ENCODE assay signal across 9 cellular contexts in the genomic region with DNA sequence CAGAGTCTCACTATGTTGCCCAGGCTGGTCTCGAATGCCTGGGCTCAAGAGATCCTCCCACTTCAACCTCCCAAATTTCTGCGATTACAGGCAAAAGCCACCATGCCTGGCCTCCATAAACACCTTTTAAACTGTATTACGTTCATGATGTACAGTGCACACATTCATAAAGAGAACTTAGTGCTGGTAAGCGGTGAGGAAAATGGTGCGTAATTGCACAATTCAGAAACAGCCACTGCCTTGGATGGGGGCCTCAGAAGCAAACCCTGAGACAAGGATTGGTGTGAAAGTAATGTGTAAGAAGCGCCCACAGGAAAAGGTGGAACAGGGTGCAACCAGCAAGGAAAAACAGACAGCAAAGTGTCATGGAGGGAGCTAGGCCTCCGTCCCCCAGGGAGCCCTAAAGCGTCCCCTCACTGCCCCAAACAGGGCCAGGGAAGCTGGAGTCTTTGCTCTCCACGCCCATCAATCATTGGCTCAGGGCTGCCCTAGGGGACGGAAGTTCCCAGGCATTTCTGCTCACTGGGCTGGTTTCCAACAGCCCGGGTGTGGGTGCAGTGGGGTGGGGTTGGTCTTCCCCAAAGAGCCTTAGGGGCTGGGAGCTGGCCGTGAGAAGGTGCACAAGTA. TPM values are rescaled to one million over a fixed set of nuclear protein-coding genes. Genes with fewer than 3 reads are reported as not detected.
A peak's percentile ranks its signal among the peaks of the same experiment; 100 is the strongest.
DNase-seq lines count a peak whose midpoint lies in the region; ATAC-seq, FAIRE-seq and TF ChIP-seq lines count a peak whose summit lies in the region.
"Had no signal": no experiment of that assay in that cellular context is flagged by ENCODE, and none has a peak within 500 bp of the region (broad histone marks: within the 10 kb centered on the region; RNA-seq: fewer than 3 reads in every experiment).

No MANE protein-coding gene starts in this region.

- no peaks in the 10 kb centered on the region for H3K9me2 ChIP-seq in PC-9 (ENCODE audit: insufficient read depth)

- BruUV-seq in PC-9 (replicated peaks; lab: Mats Ljungman, UMichigan), result no TSS peak

- CTCF ChIA-PET in HEK293T (lab: Yijun Ruan, JAX) (interaction anchor here (1.2 to 1.3 kb wide), 2 partner anchors 30 to 86 kb away, joined by 3 to 4 read pairs; no protein-coding TSS in a partner anchor), PC-9 (lab: Charles Lee) (interaction anchor here (0.7 kb wide), 1 partner anchor 32 kb away, joined by 3 read pairs; no protein-coding TSS in a partner anchor)

- peak overlapping the region; percentile 73 for H3K4me2 ChIP-seq in PC-9

- H3K36me3 ChIP-seq in PC-9 (ENCODE audit: low read depth) (no peaks in the 10 kb centered on the region), esophagus squamous epithelium (no peaks in the 10 kb centered on the region)

- no peak for DNase-seq in HEK293T (ENCODE audit: extremely low spot score)
- peak; percentile 92 to 95 for DNase-seq in PC-9
- no peak for DNase-seq in esophagus squamous epithelium (lab: John Stamatoyannopoulos, UW)
- no peak for DNase-seq in sciatic nerve (ENCODE audit: low spot score)
- DNase-seq in GM12892 (ENCODE audit: insufficient read length), result no peak
- no peak for DNase-seq in NCI-H748 (lab: John Stamatoyannopoulos, UW; ENCODE audit: unreplicated experiment)
- DNase-seq in NCI-H1105 treated with DMSO at 0.1 percent for 48 hours (lab: John Stamatoyannopoulos, UW), result no peak

- ATAC-seq in sciatic nerve (peak; percentile 54), GM21381 (IDR thresholded peaks at IDR 0.05; ENCODE audit: unreplicated experiment) (no peak)

- H3K27me3 ChIP-seq in PC-9 (ENCODE audit: insufficient read depth, low read depth), result no peaks in the 10 kb centered on the region
- H3K27me3 ChIP-seq in esophagus squamous epithelium, result no peaks in the 10 kb centered on the region

- H3K4me1 ChIP-seq in PC-9 (replicated peaks; ENCODE audit: insufficient read depth), result peaks cover 56% of the 10 kb centered on the region
- H3K4me1 ChIP-seq in esophagus squamous epithelium, result peaks cover 47 to 60% (median 52%) of the 10 kb centered on the region in 3 donors

- H2AFZ ChIP-seq in PC-9, result no peak overlapping the region

- no peak overlapping the region for H3K4me3 ChIP-seq in PC-9
- no peak overlapping the region for H3K4me3 ChIP-seq in esophagus squamous epithelium

- POLR2A ChIA-PET in HEK293T (lab: Yijun Ruan, JAX), result no interaction called here
- POLR2A ChIA-PET in PC-9 (lab: Charles Lee; ENCODE audit: unreplicated experiment), result interaction anchor here (0.5 to 1.4 kb wide), 4 partner anchors 23 to 482 kb away, joined by 3 to 5 read pairs (median 4); partner anchors contain the start of gene VSIR

- H4K20me1 ChIP-seq in PC-9 (ENCODE audit: insufficient read depth), result no peaks in the 10 kb centered on the region

- TF ChIP-seq CTCF in PC-9 (conservative IDR thresholded peaks at IDR 0.05) (no peak), esophagus squamous epithelium (IDR thresholded peaks at IDR 0.05) (no peak)

- peaks cover 20% of the 10 kb centered on the region for H3F3A ChIP-seq in PC-9 (ENCODE audit: insufficient read depth, low read depth)

- H3K27ac ChIP-seq in PC-9 (peak overlapping the region; percentile 40), esophagus squamous epithelium (peak overlapping the region; percentile 75 to 94 (median 88))
- H3K27ac ChIP-seq: VCaP had no signal

- 27 to 28% methylated on average over 10 to 12 of the region's 12 CpGs for WGBS in esophagus squamous epithelium, 2 donors

- intact Hi-C loops in PC-9 (cut with micrococcal nuclease; ENCODE audit: unreplicated experiment) (loop anchor here (1.0 kb wide), 1 partner anchor 38 kb away; no protein-coding TSS in a partner anchor), esophagus squamous epithelium (cut with DNase I) (loop anchor here (5.0 kb wide), 1 partner anchor 43 kb away; the partner anchor contains the start of gene VSIR), sciatic nerve (cut with DNase I) (no loop called here)

- FAIRE-seq in GM12892 (lab: Jason Lieb, UNC), result no peak

- no peak for TF ChIP-seq POLR2A in esophagus squamous epithelium (IDR thresholded peaks at IDR 0.05)
- no peak for TF ChIP-seq POLR2A in GM12892 (IDR thresholded peaks at IDR 0.05; ENCODE audit: low read depth, low read length)

- H3K9me3 ChIP-seq in PC-9 (ENCODE audit: insufficient read depth, low read depth) (no peaks in the 10 kb centered on the region), esophagus squamous epithelium (no peaks in the 10 kb centered on the region)

- no peaks in the 10 kb centered on the region for H3K79me2 ChIP-seq in PC-9 (ENCODE audit: low read depth)

TF ChIP-seq in HEK293T, 16 proteins besides CTCF, POLR2A, EP300 and RAD21:
- peak; percentile 74 for TF ChIP-seq PKNOX1 (IDR thresholded peaks at IDR 0.05)
- no peak for TF ChIP-seq TARDBP (IDR thresholded peaks at IDR 0.05)

RNA-seq across cellular contexts. Expression of gene C10orf105, which starts 9.6 kb away (rescaled TPM):
- total RNA-seq in PC-9 (2021) (not detected in 2 replicates), esophagus squamous epithelium (under 1 TPM in 2 of 4 donors, not detected in 2; under 0.01 to 0.15 TPM), sciatic nerve (0.53 TPM)
- polyA plus RNA-seq in GM12892 (2012; ENCODE audit: missing spikeins), result 0.11 TPM

RNA-seq across cellular contexts. Expression of gene VSIR, which starts 44.2 kb away (rescaled TPM):
- total RNA-seq in PC-9 (2021) (57.7 and 59.3 TPM in 2 replicates), esophagus squamous epithelium (10 to 100 TPM; 34.1 to 51.7 (median 44.8) TPM), sciatic nerve (171 TPM)
- 2.6 TPM for polyA plus RNA-seq in GM12892 (2012; ENCODE audit: missing spikeins)

Comparison
In these comparisons a context has a peak if more than half of its experiments do, and no peak if none do; other contexts are left out.
1. DNase-seq: peak in PC-9 (2 of 2); none in HEK293T (single experiment), esophagus squamous epithelium (single experiment), sciatic nerve (single experiment), GM12892 (single experiment), NCI-H748 (single experiment) and NCI-H1105 treated with DMSO at 0.1 percent for 48 hours (single experiment).